In genomic region chr17:65455972-65456343, GRCh38 we compare ENCODE assay signal across 1 cellular context.
A peak's percentile ranks its signal among the peaks of the same experiment; 100 is the strongest.
TF ChIP-seq lines count a peak whose summit lies in the region.

No MANE protein-coding gene starts in this region.

TF ChIP-seq in HepG2, 621 proteins besides CTCF, POLR2A, EP300 and RAD21 (continued from another document and continues in another):
- TF ChIP-seq ZBTB44 (CRISPR knock-in tag; IDR thresholded peaks at IDR 0.05) (no peak), HMGXB4 (CRISPR knock-in tag; IDR thresholded peaks at IDR 0.05; ENCODE audit: borderline replicate concordance in 1 of 2, low read depth in 1 of 2) (peak; percentile 51 to 52; a peak in 2 of 4 replicates), CBX5 (CRISPR knock-in tag; IDR thresholded peaks at IDR 0.05; ENCODE audit: borderline replicate concordance) (no peak), ZNF20 (CRISPR knock-in tag; IDR thresholded peaks at IDR 0.05) (no peak), SRSF4 (IDR thresholded peaks at IDR 0.05; ENCODE audit: low read depth, low read length, poor library complexity, severe bottlenecking) (no peak), ZBTB26 (CRISPR knock-in tag; IDR thresholded peaks at IDR 0.05; ENCODE audit: borderline replicate concordance) (no peak), ARHGAP35 (CRISPR knock-in tag; IDR thresholded peaks at IDR 0.05; ENCODE audit: borderline replicate concordance) (no peak), HHEX (CRISPR knock-in tag; IDR thresholded peaks at IDR 0.05) (no peak), GRHL1 (CRISPR knock-in tag; conservative IDR thresholded peaks at IDR 0.05) (no peak), BATF2 (CRISPR knock-in tag; IDR thresholded peaks at IDR 0.05) (no peak), TCF12 (IDR thresholded peaks at IDR 0.05) (no peak), TCF12 (CRISPR knock-in tag; IDR thresholded peaks at IDR 0.05) (no peak), MEIS2 (CRISPR knock-in tag; IDR thresholded peaks at IDR 0.05) (0 out of 2 replicates have a peak, but pooled peaks have one; percentile 21), NR3C1 (CRISPR knock-in tag; IDR thresholded peaks at IDR 0.05) (no peak), IKZF4 (CRISPR knock-in tag; IDR thresholded peaks at IDR 0.05; ENCODE audit: borderline replicate concordance, low read depth, not compliant biosample characterization) (no peak), ATM (IDR thresholded peaks at IDR 0.05; ENCODE audit: borderline replicate concordance) (no peak), E2F1 (CRISPR knock-in tag; IDR thresholded peaks at IDR 0.05) (no peak), ISL2 (CRISPR knock-in tag; IDR thresholded peaks at IDR 0.05) (0 out of 2 replicates have a peak, but pooled peaks have one; percentile 16), TFAP4 (IDR thresholded peaks at IDR 0.05; ENCODE audit: borderline replicate concordance, low read depth) (no peak), AGO2 (optimal IDR thresholded peaks at IDR 0.05; ENCODE audit: low read depth, low read length) (no peak), ZNF800 (CRISPR knock-in tag; IDR thresholded peaks at IDR 0.05) (0 out of 2 replicates have a peak, but pooled peaks have one; percentile 50), ZSCAN5A (CRISPR knock-in tag; IDR thresholded peaks at IDR 0.05; ENCODE audit: borderline replicate concordance) (no peak), CEBPG (CRISPR knock-in tag; IDR thresholded peaks at IDR 0.05) (peak; percentile 31; the same call in 1 of the 2 replicates), MYC (CRISPR knock-in tag; IDR thresholded peaks at IDR 0.05; ENCODE audit: borderline replicate concordance) (no peak), SIX4 (CRISPR knock-in tag; IDR thresholded peaks at IDR 0.05) (no peak), NR2F2 (IDR thresholded peaks at IDR 0.05; ENCODE audit: borderline replicate concordance, low read depth) (no peak), FLYWCH1 (CRISPR knock-in tag; IDR thresholded peaks at IDR 0.05) (no peak), ATF5 (CRISPR knock-in tag; IDR thresholded peaks at IDR 0.05; ENCODE audit: low read depth) (no peak), AHR (CRISPR knock-in tag; IDR thresholded peaks at IDR 0.05) (no peak), DZIP1 (CRISPR knock-in tag; IDR thresholded peaks at IDR 0.05) (no peak), ZNF232 (CRISPR knock-in tag; IDR thresholded peaks at IDR 0.05; ENCODE audit: borderline replicate concordance) (peak; percentile 52; the same call in 1 of the 2 replicates), NRL (CRISPR knock-in tag; IDR thresholded peaks at IDR 0.05; ENCODE audit: borderline replicate concordance) (no peak), TCF7L2 (IDR thresholded peaks at IDR 0.05; ENCODE audit: low read depth, low read length) (no peak), ZNF326 (CRISPR knock-in tag; IDR thresholded peaks at IDR 0.05; ENCODE audit: borderline replicate concordance) (no peak), ZNF672 (CRISPR knock-in tag; IDR thresholded peaks at IDR 0.05) (no peak), PAX8 (CRISPR knock-in tag; IDR thresholded peaks at IDR 0.05; ENCODE audit: borderline replicate concordance) (no peak), FOXC1 (CRISPR knock-in tag; IDR thresholded peaks at IDR 0.05; ENCODE audit: borderline replicate concordance) (no peak), MXD3 (CRISPR knock-in tag; IDR thresholded peaks at IDR 0.05) (no peak), ZNF879 (CRISPR knock-in tag; IDR thresholded peaks at IDR 0.05) (no peak), ZNF597 (CRISPR knock-in tag; IDR thresholded peaks at IDR 0.05) (no peak), ZFP37 (CRISPR knock-in tag; IDR thresholded peaks at IDR 0.05; ENCODE audit: borderline replicate concordance) (no peak), GZF1 (CRISPR knock-in tag; IDR thresholded peaks at IDR 0.05) (no peak), E2F2 (CRISPR knock-in tag; IDR thresholded peaks at IDR 0.05; ENCODE audit: borderline replicate concordance) (no peak), ZNF143 (CRISPR knock-in tag; IDR thresholded peaks at IDR 0.05) (no peak)
